In the genomic region with DNA sequence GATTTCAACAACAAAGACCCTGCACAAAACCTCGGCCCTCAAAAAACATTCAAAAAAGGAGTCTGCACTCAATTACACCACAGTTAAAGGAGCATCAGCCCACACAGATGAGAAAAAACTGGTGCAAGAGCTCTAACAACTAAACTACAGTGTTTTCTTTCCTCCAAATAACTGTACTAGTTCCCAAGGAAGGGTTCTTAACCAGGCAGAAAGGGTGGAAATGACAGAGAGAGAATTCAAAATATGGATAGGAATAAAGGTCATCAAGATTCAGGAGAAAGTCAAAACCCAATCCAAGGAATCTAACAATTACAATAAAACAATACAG, we compare ENCODE assay signal across 18 cellular contexts.
"Had no signal": no experiment of that assay in that cellular context is flagged by ENCODE, and none has a peak within 500 bp of the region (broad histone marks: within the 10 kb centered on the region; RNA-seq: fewer than 3 reads in every experiment).

No MANE protein-coding gene starts in this region.

- H3K27ac ChIP-seq: colonic mucosa, esophagus squamous epithelium, ovary, stomach, testis, upper lobe of right lung had no signal

- H3K4me3 ChIP-seq: colonic mucosa, esophagus squamous epithelium, ovary, stomach, testis, upper lobe of right lung had no signal

- H3K4me3 Mint-ChIP-seq: activated CD4-positive, alpha-beta memory T cell treated with anti-CD3 and anti-CD28 coated beads, Interleukin-2, amount 10 ng/mL, durations not matched to agents 7 days and 5 days; natural killer cell treated with Interleukin-12 subunit alpha and Interleukin-12 subunit beta and Interleukin-15 and Interleukin-18, amount 100 ng/mL, for 72 hours had no signal

- H3K9me3 ChIP-seq: colonic mucosa, ovary, testis, upper lobe of right lung had no signal

- H3K4me1 ChIP-seq: colonic mucosa, esophagus squamous epithelium, stomach, testis, upper lobe of right lung had no signal

- H3K4me1 Mint-ChIP-seq: activated CD4-positive, alpha-beta memory T cell treated with anti-CD3 and anti-CD28 coated beads, Interleukin-2, amount 10 ng/mL, durations not matched to agents 7 days and 5 days had no signal

- ATAC-seq: activated naive CD4-positive, alpha-beta T cell treated with anti-CD3 and anti-CD28 coated beads, Interleukin-2, amount 50 U/mL, for 72 hours; natural killer cell treated with Interleukin-12 subunit alpha and Interleukin-12 subunit beta and Interleukin-15 and Interleukin-18, amount 100 ng/mL, for 72 hours; sciatic nerve had no signal

- H3K36me3 ChIP-seq: colonic mucosa, esophagus squamous epithelium, ovary, upper lobe of right lung had no signal

- H3K27ac Mint-ChIP-seq: activated CD4-positive, alpha-beta memory T cell treated with anti-CD3 and anti-CD28 coated beads, Interleukin-2, amount 10 ng/mL, durations not matched to agents 7 days and 5 days; activated naive CD4-positive, alpha-beta T cell treated with anti-CD3 and anti-CD28 coated beads, Interleukin-2, amount 50 U/mL, for 72 hours; natural killer cell treated with Interleukin-12 subunit alpha and Interleukin-12 subunit beta and Interleukin-15 and Interleukin-18, amount 100 ng/mL, for 72 hours had no signal

- H3K27me3 Mint-ChIP-seq: activated CD4-positive, alpha-beta memory T cell treated with anti-CD3 and anti-CD28 coated beads, Interleukin-2, amount 10 ng/mL, durations not matched to agents 7 days and 5 days; natural killer cell treated with Interleukin-12 subunit alpha and Interleukin-12 subunit beta and Interleukin-15 and Interleukin-18, amount 100 ng/mL, for 72 hours had no signal

- H3K27me3 ChIP-seq: colonic mucosa, esophagus squamous epithelium, ovary, stomach, testis, upper lobe of right lung had no signal

- DNase-seq: activated CD4-positive, alpha-beta memory T cell treated with anti-CD3 and anti-CD28 coated beads, Interleukin-2, amount 10 ng/mL, durations not matched to agents 7 days and 5 days; activated CD4-positive, alpha-beta T cell treated with anti-CD3 and anti-CD28 coated beads for 1 hour; activated CD8-positive, alpha-beta memory T cell treated with anti-CD3 and anti-CD28 coated beads, Interleukin-2, amount 50 U/mL, for 4 hours; activated gamma-delta T cell; activated T-cell treated with anti-CD3 and anti-CD28 coated beads, Interleukin-2, amount 50 U/mL, for 48 hours; caudate nucleus; colonic mucosa; esophagus squamous epithelium; hippocampal formation; ovary; stomach; T-helper 1 cell; T1000; testis; upper lobe of right lung had no signal
